In the genomic region with DNA sequence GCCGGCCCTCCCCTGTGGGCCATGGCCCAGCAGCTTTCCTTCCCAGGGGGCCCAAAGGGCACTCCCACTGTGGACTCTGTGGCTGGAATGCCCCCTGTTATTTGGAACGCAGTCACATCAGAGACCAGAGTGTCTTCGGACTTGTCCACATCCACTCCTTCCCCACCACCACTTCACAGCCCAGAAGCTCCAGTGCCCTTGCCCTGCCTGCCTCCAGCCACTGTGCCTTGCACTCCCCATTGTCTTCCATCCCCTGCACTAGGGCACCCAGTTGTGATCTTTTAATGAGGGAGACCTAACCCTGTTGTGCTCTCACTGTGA, we compare ENCODE assay signal across 34 cellular contexts.
"Had no signal": no experiment of that assay in that cellular context is flagged by ENCODE, and none has a peak within 500 bp of the region (broad histone marks: within the 10 kb centered on the region; RNA-seq: fewer than 3 reads in every experiment).

No MANE protein-coding gene starts in this region.

- H3K9me3 Mint-ChIP-seq: activated CD4-positive, alpha-beta memory T cell treated with anti-CD3 and anti-CD28 coated beads for 36 hours; activated CD4-positive, alpha-beta T cell treated with anti-CD3 and anti-CD28 coated beads, Interleukin-2, amount 10 ng/mL, durations not matched to agents 24 days and 14 days; activated naive CD4-positive, alpha-beta T cell treated with anti-CD3 and anti-CD28 coated beads for 36 hours; activated naive CD4-positive, alpha-beta T cell treated with anti-CD3 and anti-CD28 coated beads, Interleukin-2, amount 50 U/mL, for 24 hours; activated naive CD8-positive, alpha-beta T cell treated with anti-CD3 and anti-CD28 coated beads for 36 hours; activated naive CD8-positive, alpha-beta T cell treated with anti-CD3 and anti-CD28 coated beads, Interleukin-2, amount 50 U/mL, for 24 hours; activated T-helper 1 cell treated with anti-CD3 and anti-CD28 coated beads, Interleukin-12 subunit alpha, Interleukin-12 subunit beta, Interleukin-2, Interleukin-4 antibody, amounts not matched to agents 30 ng/mL and 10 ng/mL and 1 ng/mL, durations not matched to agents 14 hours and 24 hours and 36 hours; activated T-helper 2 cell treated with anti-CD3 and anti-CD28 coated beads, Interferon-gamma antibody, Interleukin-2, Interleukin-4, amounts not matched to agents 10 μg/mL and 5 μg/mL and 100 μg/mL, durations not matched to agents 14 hours and 24 hours and 36 hours; T-helper 2 cell treated with Interferon-gamma antibody and Interleukin-4, amounts not matched to agents 5 μg/mL and 100 μg/mL, for 36 hours had no signal

- H3K36me3 Mint-ChIP-seq: activated CD4-positive, alpha-beta memory T cell treated with anti-CD3 and anti-CD28 coated beads for 36 hours; activated CD8-positive, alpha-beta memory T cell treated with anti-CD3 and anti-CD28 coated beads, Interleukin-2, amount 10 ng/mL, durations not matched to agents 7 days and 5 days; activated naive CD4-positive, alpha-beta T cell treated with anti-CD3 and anti-CD28 coated beads, Interleukin-2, amount 50 U/mL, for 24 hours; activated naive CD8-positive, alpha-beta T cell treated with anti-CD3 and anti-CD28 coated beads for 36 hours had no signal

- DNase-seq: activated CD4-positive, alpha-beta memory T cell treated with anti-CD3 and anti-CD28 coated beads for 36 hours; activated CD4-positive, alpha-beta T cell treated with anti-CD3 and anti-CD28 coated beads for 36 hours; activated CD4-positive, alpha-beta T cell treated with anti-CD3 and anti-CD28 coated beads, Interleukin-2, amount 10 ng/mL, durations not matched to agents 24 days and 14 days; activated CD4-positive, CD25-positive, alpha-beta regulatory T cell; activated CD4-positive, CD25-positive, alpha-beta regulatory T cell treated with anti-CD3 and anti-CD28 coated beads, Interleukin-2, amount 50 U/mL, for 72 hours; activated CD8-positive, alpha-beta memory T cell treated with anti-CD3 and anti-CD28 coated beads, Interleukin-2, amount 10 ng/mL, durations not matched to agents 7 days and 5 days; activated CD8-positive, alpha-beta memory T cell treated with anti-CD3 and anti-CD28 coated beads, Interleukin-2, amount 50 U/mL, for 4 hours; activated CD8-positive, alpha-beta T cell treated with anti-CD3 and anti-CD28 coated beads, Interleukin-2, amount 10 ng/mL, durations not matched to agents 7 days and 5 days; activated effector memory CD4-positive, alpha-beta T cell treated with anti-CD3 and anti-CD28 coated beads, Interleukin-2, amount 50 U/mL, for 16 hours; activated naive CD4-positive, alpha-beta T cell treated with anti-CD3 and anti-CD28 coated beads for 36 hours; activated naive CD8-positive, alpha-beta T cell treated with anti-CD3 and anti-CD28 coated beads for 36 hours; activated naive CD8-positive, alpha-beta T cell treated with anti-CD3 and anti-CD28 coated beads, Interleukin-2, amount 50 U/mL, for 24 hours; activated T-cell treated with anti-CD3 and anti-CD28 coated beads, Interleukin-2, amount 50 U/mL, for 1 hour; activated T-cell treated with anti-CD3 and anti-CD28 coated beads, Interleukin-2, amount 50 U/mL, for 48 hours; adrenal gland; amygdala; aorta; body of pancreas; central memory CD4-positive, alpha-beta T cell; cerebellar nuclear complex; colonic mucosa; effector CD8-positive, alpha-beta T cell; esophagus squamous epithelium; foreskin melanocyte; T-helper 1 cell; T-helper 17 cell had no signal

- H3K27ac ChIP-seq: adrenal gland, body of pancreas, breast epithelium, cardiac muscle cell, colonic mucosa, epithelial cell of prostate, esophagus squamous epithelium, gastroesophageal sphincter had no signal

- H3K27me3 ChIP-seq: adrenal gland, body of pancreas, breast epithelium, cardiac muscle cell, colonic mucosa had no signal

- H3K4me3 ChIP-seq: adrenal gland, body of pancreas, breast epithelium, cardiac muscle cell, colonic mucosa, esophagus squamous epithelium, gastroesophageal sphincter had no signal

- ATAC-seq: activated CD4-positive, alpha-beta T cell treated with anti-CD3 and anti-CD28 coated beads for 36 hours; activated CD8-positive, alpha-beta memory T cell treated with anti-CD3 and anti-CD28 coated beads, Interleukin-2, amount 10 ng/mL, durations not matched to agents 7 days and 5 days; activated CD8-positive, alpha-beta T cell treated with anti-CD3 and anti-CD28 coated beads, Interleukin-2, amount 10 ng/mL, durations not matched to agents 7 days and 5 days; activated naive CD8-positive, alpha-beta T cell treated with anti-CD3 and anti-CD28 coated beads, Interleukin-2, amount 50 U/mL, for 24 hours; body of pancreas; gastroesophageal sphincter; T-helper 17 cell had no signal

- H3K27me3 Mint-ChIP-seq: activated CD4-positive, alpha-beta memory T cell treated with anti-CD3 and anti-CD28 coated beads for 36 hours; activated CD4-positive, alpha-beta T cell treated with anti-CD3 and anti-CD28 coated beads for 36 hours; activated naive CD4-positive, alpha-beta T cell treated with anti-CD3 and anti-CD28 coated beads, Interleukin-2, amount 50 U/mL, for 24 hours; activated naive CD8-positive, alpha-beta T cell treated with anti-CD3 and anti-CD28 coated beads for 36 hours; T-helper 17 cell had no signal

- H3K27ac Mint-ChIP-seq: activated CD4-positive, alpha-beta memory T cell treated with anti-CD3 and anti-CD28 coated beads for 36 hours; activated CD4-positive, alpha-beta T cell treated with anti-CD3 and anti-CD28 coated beads for 36 hours; activated CD4-positive, alpha-beta T cell treated with anti-CD3 and anti-CD28 coated beads, Interleukin-2, amount 10 ng/mL, durations not matched to agents 24 days and 14 days; activated CD8-positive, alpha-beta memory T cell treated with anti-CD3 and anti-CD28 coated beads, Interleukin-2, amount 10 ng/mL, durations not matched to agents 7 days and 5 days; activated CD8-positive, alpha-beta T cell treated with anti-CD3 and anti-CD28 coated beads, Interleukin-2, amount 10 ng/mL, durations not matched to agents 7 days and 5 days; activated naive CD4-positive, alpha-beta T cell treated with anti-CD3 and anti-CD28 coated beads for 36 hours; activated naive CD4-positive, alpha-beta T cell treated with anti-CD3 and anti-CD28 coated beads, Interleukin-2, amount 50 U/mL, for 24 hours; activated naive CD8-positive, alpha-beta T cell treated with anti-CD3 and anti-CD28 coated beads for 36 hours; activated naive CD8-positive, alpha-beta T cell treated with anti-CD3 and anti-CD28 coated beads, Interleukin-2, amount 50 U/mL, for 24 hours; activated T-helper 1 cell treated with anti-CD3 and anti-CD28 coated beads, Interleukin-12 subunit alpha, Interleukin-12 subunit beta, Interleukin-2, Interleukin-4 antibody, amounts not matched to agents 30 ng/mL and 10 ng/mL and 1 ng/mL, durations not matched to agents 14 hours and 24 hours and 36 hours; activated T-helper 2 cell treated with anti-CD3 and anti-CD28 coated beads, Interferon-gamma antibody, Interleukin-2, Interleukin-4, amounts not matched to agents 10 μg/mL and 5 μg/mL and 100 μg/mL, durations not matched to agents 14 hours and 24 hours and 36 hours; T-helper 17 cell; T-helper 2 cell treated with Interferon-gamma antibody and Interleukin-4, amounts not matched to agents 5 μg/mL and 100 μg/mL, for 36 hours had no signal

- H3K4me1 ChIP-seq: adrenal gland, body of pancreas, breast epithelium, colonic mucosa, esophagus squamous epithelium, gastroesophageal sphincter had no signal

- H3K36me3 ChIP-seq: adrenal gland, breast epithelium, cardiac muscle cell, colonic mucosa, esophagus squamous epithelium, gastroesophageal sphincter had no signal

- H3K9me3 ChIP-seq: adrenal gland, body of pancreas, breast epithelium, colonic mucosa, esophagus squamous epithelium, gastroesophageal sphincter had no signal

- H3K4me1 Mint-ChIP-seq: activated CD4-positive, alpha-beta T cell treated with anti-CD3 and anti-CD28 coated beads for 36 hours; activated CD4-positive, alpha-beta T cell treated with anti-CD3 and anti-CD28 coated beads, Interleukin-2, amount 10 ng/mL, durations not matched to agents 24 days and 14 days; activated CD8-positive, alpha-beta memory T cell treated with anti-CD3 and anti-CD28 coated beads, Interleukin-2, amount 10 ng/mL, durations not matched to agents 7 days and 5 days; activated naive CD4-positive, alpha-beta T cell treated with anti-CD3 and anti-CD28 coated beads, Interleukin-2, amount 50 U/mL, for 24 hours; activated naive CD8-positive, alpha-beta T cell treated with anti-CD3 and anti-CD28 coated beads for 36 hours; activated naive CD8-positive, alpha-beta T cell treated with anti-CD3 and anti-CD28 coated beads, Interleukin-2, amount 50 U/mL, for 24 hours; T-helper 17 cell had no signal

- H3K4me3 Mint-ChIP-seq: activated CD4-positive, alpha-beta memory T cell treated with anti-CD3 and anti-CD28 coated beads for 36 hours; activated CD4-positive, alpha-beta T cell treated with anti-CD3 and anti-CD28 coated beads for 36 hours; activated CD4-positive, alpha-beta T cell treated with anti-CD3 and anti-CD28 coated beads, Interleukin-2, amount 10 ng/mL, durations not matched to agents 24 days and 14 days; activated CD8-positive, alpha-beta memory T cell treated with anti-CD3 and anti-CD28 coated beads, Interleukin-2, amount 10 ng/mL, durations not matched to agents 7 days and 5 days; activated CD8-positive, alpha-beta T cell treated with anti-CD3 and anti-CD28 coated beads, Interleukin-2, amount 10 ng/mL, durations not matched to agents 7 days and 5 days; activated naive CD4-positive, alpha-beta T cell treated with anti-CD3 and anti-CD28 coated beads for 36 hours; activated naive CD4-positive, alpha-beta T cell treated with anti-CD3 and anti-CD28 coated beads, Interleukin-2, amount 50 U/mL, for 24 hours; activated naive CD8-positive, alpha-beta T cell treated with anti-CD3 and anti-CD28 coated beads for 36 hours; activated naive CD8-positive, alpha-beta T cell treated with anti-CD3 and anti-CD28 coated beads, Interleukin-2, amount 50 U/mL, for 24 hours; activated T-helper 1 cell treated with anti-CD3 and anti-CD28 coated beads, Interleukin-12 subunit alpha, Interleukin-12 subunit beta, Interleukin-2, Interleukin-4 antibody, amounts not matched to agents 30 ng/mL and 10 ng/mL and 1 ng/mL, durations not matched to agents 14 hours and 24 hours and 36 hours; T-helper 17 cell; T-helper 2 cell treated with Interferon-gamma antibody and Interleukin-4, amounts not matched to agents 5 μg/mL and 100 μg/mL, for 36 hours had no signal
